In genomic region chr2:230666885-230667712, GRCh38 we compare ENCODE assay signal across 10 cellular contexts. TPM values are rescaled to one million over a fixed set of nuclear protein-coding genes. Genes with fewer than 3 reads are reported as not detected.
A peak's percentile ranks its signal among the peaks of the same experiment; 100 is the strongest.
DNase-seq lines count a peak whose midpoint lies in the region; ATAC-seq, FAIRE-seq and TF ChIP-seq lines count a peak whose summit lies in the region.
"Had no signal": no experiment of that assay in that cellular context is flagged by ENCODE, and none has a peak within 500 bp of the region (broad histone marks: within the 10 kb centered on the region; RNA-seq: fewer than 3 reads in every experiment).

No MANE protein-coding gene starts in this region.

- no peak overlapping the region for H3K4me2 ChIP-seq in mammary epithelial cell (ENCODE audit: insufficient read depth, low read depth, low read length)

- no peaks in the 10 kb centered on the region for H4K20me1 ChIP-seq in mammary epithelial cell (ENCODE audit: insufficient read depth, low read length)

- H3K9me3 ChIP-seq in mammary epithelial cell (replicated peaks; ENCODE audit: insufficient read depth, low read length) (no peaks in the 10 kb centered on the region), mucosa of descending colon (no peaks in the 10 kb centered on the region)
- H3K9me3 ChIP-seq: thoracic aorta had no signal

- no TSS peak for BruUV-seq in mammary epithelial cell (replicated peaks; lab: Mats Ljungman, UMichigan)

- no peak for FAIRE-seq in frontal cortex (lab: Jason Lieb, UNC)
- FAIRE-seq: islet of Langerhans had no signal

- ATAC-seq in mucosa of descending colon = peak; percentile 65
- ATAC-seq in GM18867 (IDR thresholded peaks at IDR 0.05; ENCODE audit: unreplicated experiment) = no peak
- no peak for ATAC-seq in GM21367 (IDR thresholded peaks at IDR 0.05; ENCODE audit: unreplicated experiment)

- H3K79me2 ChIP-seq in mammary epithelial cell (ENCODE audit: insufficient read depth, low read length) = no peaks in the 10 kb centered on the region

- H3K27me3 ChIP-seq in mammary epithelial cell (ENCODE audit: insufficient read depth, low read length) = no peaks in the 10 kb centered on the region

- CTCF ChIA-PET in mammary epithelial cell (lab: Charles Lee; ENCODE audit: low non-redundant PET) = no interaction called here

- intact Hi-C loops in mammary epithelial cell (cut with micrococcal nuclease) (no loop called here), mucosa of descending colon (cut with DNase I, micrococcal nuclease) (no loop called here)

- TF ChIP-seq CTCF in mammary epithelial cell (conservative IDR thresholded peaks at IDR 0.05 in 1 of 2, IDR thresholded peaks at IDR 0.05 in 1 of 2; ENCODE audit: extremely low read depth in 1 of 2, insufficient read depth in 1 of 2, low read depth in 1 of 2, low read length in 2 of 2) (no peak), mucosa of descending colon (IDR thresholded peaks at IDR 0.05) (no peak), GM13976 (IDR thresholded peaks at IDR 0.05; ENCODE audit: borderline replicate concordance, control extremely low read depth, extremely low read depth, insufficient read depth, missing control alignments) (no peak)

- in situ Hi-C loops in mammary epithelial cell (cut with MboI; ENCODE audit: low sequenced_read_pairs in 2 of 2) (no loop called here), GM13976 (cut with MboI; ENCODE audit: low sequenced_read_pairs, unreplicated experiment) (no loop called here)

- peak; percentile 51 for DNase-seq in GDM1 (lab: John Stamatoyannopoulos, UW)
- peak; percentile 55 to 87 for DNase-seq in NCI-H524 (lab: John Stamatoyannopoulos, UW)
- DNase-seq in mammary epithelial cell = peak; percentile 63
- no peak for DNase-seq in mucosa of descending colon
- DNase-seq in GM13976 (ENCODE audit: low spot score) = no peak
- no peak for DNase-seq in frontal cortex (ENCODE audit: low spot score in 2 of 2)

- H3K4me3 ChIP-seq in mammary epithelial cell (replicated peaks in 1 of 3; ENCODE audit: insufficient read depth in 1 of 3, low read depth in 2 of 3, low read length in 3 of 3) (no peak overlapping the region), mucosa of descending colon (no peak overlapping the region)
- H3K4me3 ChIP-seq: thoracic aorta had no signal

- dilution Hi-C loops in mammary epithelial cell (cut with HindIII; ENCODE audit: low sequenced_read_pairs) = no loop called here

- peak overlapping the region; percentile 28 for H2AFZ ChIP-seq in mammary epithelial cell (ENCODE audit: low read depth, low read length)

- 57% methylated on average over 9 of the region's 9 CpGs for WGBS in mammary epithelial cell (ENCODE audit: low coverage, missing lambda C conversion rate)

- H3K9ac ChIP-seq in mammary epithelial cell (ENCODE audit: insufficient read depth, low read length) = no peak overlapping the region

- peak overlapping the region; percentile 71 for H3K27ac ChIP-seq in mammary epithelial cell (ENCODE audit: insufficient read depth, low read depth, low read length)

- H3K36me3 ChIP-seq in mammary epithelial cell (ENCODE audit: insufficient read depth, low read length) (no peaks in the 10 kb centered on the region), mucosa of descending colon (ENCODE audit: low read depth) (no peaks in the 10 kb centered on the region)
- H3K36me3 ChIP-seq: thoracic aorta had no signal

- H3K4me1 ChIP-seq in mammary epithelial cell (ENCODE audit: insufficient read depth, low read length) = peaks cover 29% of the 10 kb centered on the region
- H3K4me1 ChIP-seq in mucosa of descending colon (ENCODE audit: low read depth) = peaks cover 18% of the 10 kb centered on the region

RNA-seq across cellular contexts. Expression of gene CAB39, which starts 45.5 kb away (rescaled TPM):
- total RNA-seq in mammary epithelial cell = 100 to 1,000 TPM in 1 of 2 donors, 10 to 100 TPM in 1; 68.3 to 115 TPM
- polyA plus RNA-seq in mammary epithelial cell = 55.2 TPM
- polyA minus RNA-seq in mammary epithelial cell = 149 TPM
- total RNA-seq in mucosa of descending colon = 100 to 1,000 TPM; 112 to 155 (median 115) TPM
- 165 TPM for total RNA-seq in frontal cortex

Comparison
In these comparisons a context has a peak if more than half of its experiments do, and no peak if none do; other contexts are left out.
1. DNase-seq: peak in GDM1 (single experiment), NCI-H524 (2 of 2) and mammary epithelial cell (single experiment); none in mucosa of descending colon (0 of 3), GM13976 (single experiment) and frontal cortex (0 of 2).